In the genomic region with DNA sequence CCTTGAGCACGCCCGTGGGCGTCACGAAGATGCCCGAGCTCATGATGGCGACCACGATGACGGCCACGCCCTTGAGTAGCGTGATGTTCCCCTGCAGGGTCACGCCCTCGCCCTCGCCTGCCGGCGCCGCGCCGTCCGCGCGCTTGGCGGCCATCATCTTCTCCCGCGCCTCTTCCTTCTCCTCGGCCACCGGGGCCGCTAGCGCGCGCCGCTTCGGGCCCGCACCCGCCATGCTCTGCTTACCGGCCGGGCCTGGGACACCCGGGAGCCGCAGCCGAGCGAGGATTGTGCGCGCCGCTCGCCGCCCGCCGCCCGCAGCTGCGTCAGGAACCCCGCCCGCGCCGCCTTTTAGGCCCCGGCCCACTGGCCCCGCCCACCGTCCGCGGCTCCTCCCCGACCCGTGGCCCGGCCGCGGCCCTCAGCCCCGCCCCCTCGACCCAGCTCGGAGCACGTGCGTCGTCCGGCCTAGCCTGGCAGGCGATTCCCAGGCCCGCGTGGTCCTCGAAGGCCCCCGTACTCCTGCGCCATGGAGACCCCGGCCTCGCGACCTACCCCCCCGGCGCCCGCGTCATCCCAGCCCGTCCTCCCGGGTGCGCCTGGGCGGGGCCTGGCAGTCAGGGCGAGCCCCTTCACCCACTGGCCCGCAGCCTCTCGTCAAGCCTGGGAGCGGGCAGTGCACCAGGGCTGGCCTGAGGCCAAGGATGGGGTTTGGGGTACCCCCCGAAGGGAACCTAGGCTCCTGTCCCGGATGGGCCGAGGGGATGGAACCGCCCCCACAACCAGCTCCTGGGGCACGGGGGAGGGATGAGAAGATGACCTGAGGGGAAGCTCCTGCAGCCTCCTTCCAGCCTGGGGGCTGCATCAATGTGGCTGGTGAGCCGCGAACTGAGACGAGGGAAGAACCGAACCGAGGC, we compare ENCODE assay signal across 8 cellular contexts.
DNase-seq lines count a peak whose midpoint lies in the region; ATAC-seq, FAIRE-seq and TF ChIP-seq lines count a peak whose summit lies in the region.
"Not testable (repeated sequence)": the region's sequence is repeated elsewhere in the genome, so short reads cannot be mapped to it uniquely, and the experiment has no call there.

No MANE protein-coding gene starts in this region.

- WGBS in small intestine, 3 donors: 4 to 8% (median 7%) methylated on average over 86 to 97 of the region's 101 CpGs

- not testable (repeated sequence) for TF ChIP-seq CTCF in AG04449 (IDR thresholded peaks at IDR 0.05; ENCODE audit: insufficient read depth, low read length, missing control alignments); WERI-Rb-1 (IDR thresholded peaks at IDR 0.05; ENCODE audit: low read depth, low read length); breast epithelium (IDR thresholded peaks at IDR 0.05)

- not testable (repeated sequence) for H3K36me3 ChIP-seq in WERI-Rb-1; breast epithelium; small intestine (ENCODE audit: control insufficient read depth in 2 of 2, insufficient read depth in 2 of 2, low read length in 2 of 2)

- ATAC-seq in GM18873 (IDR thresholded peaks at IDR 0.05; ENCODE audit: low FRiP score, unreplicated experiment): peak; percentile 55
- ATAC-seq in HG03108 (IDR thresholded peaks at IDR 0.05; ENCODE audit: unreplicated experiment): peak; percentile 45

- POLR2A ChIA-PET in AG04449 (lab: Yijun Ruan, JAX): interaction anchor here (0.5 to 1.3 kb wide), 6 partner anchors 10 to 1173 kb away, joined by 3 to 6 read pairs (median 4); no protein-coding TSS in a partner anchor

- not testable (repeated sequence) for FAIRE-seq in small intestine (lab: Jason Lieb, UNC)

- not testable (repeated sequence) for DNase-seq in AG04449 (ENCODE audit: low read depth, low spot score)
- peak; percentile 99 for DNase-seq in NCI-H2196 (lab: John Stamatoyannopoulos, UW; ENCODE audit: unreplicated experiment)
- peak; percentile 98 for DNase-seq in WERI-Rb-1
- peak; percentile 85 to 97 for DNase-seq in breast epithelium (ENCODE audit: low spot score in 2 of 2)
- DNase-seq in iPS-NIHi11 (ENCODE audit: low spot score): peak; percentile 90
- DNase-seq in small intestine: peak; percentile 91

- CTCF ChIA-PET in AG04449 (lab: Yijun Ruan, JAX): not testable (repeated sequence)

- not testable (repeated sequence) for H3K27me3 ChIP-seq in WERI-Rb-1 (ENCODE audit: insufficient read depth, low read depth, severe bottlenecking); breast epithelium; small intestine (ENCODE audit: control insufficient read depth in 2 of 2, insufficient read depth in 2 of 2, low read length in 2 of 2)

- not testable (repeated sequence) for H3K9me3 ChIP-seq in WERI-Rb-1 (ENCODE audit: severe bottlenecking); breast epithelium; small intestine (ENCODE audit: control insufficient read depth, low read depth)

- peak overlapping the region; percentile 83 for H3K27ac ChIP-seq in WERI-Rb-1
- H3K27ac ChIP-seq in breast epithelium: peak overlapping the region; percentile 83 to 96
- peak overlapping the region; percentile 92 to 93 for H3K27ac ChIP-seq in small intestine (ENCODE audit: low read depth in 1 of 2, low read length in 1 of 2)

- intact Hi-C loops in breast epithelium (cut with DNase I; ENCODE audit: low total_unique reads): not testable (repeated sequence)

- H3K4me3 ChIP-seq in AG04449 (ENCODE audit: low read depth, low read length) (peak overlapping the region; percentile 75), WERI-Rb-1 (ENCODE audit: low read depth, low read length) (peak overlapping the region; percentile 59), breast epithelium (peak overlapping the region; percentile 59 to 86 (median 61)), small intestine (ENCODE audit: low read depth in 1 of 2, low read length in 2 of 2) (peak overlapping the region; percentile 77 to 88)

- not testable (repeated sequence) for H3K4me1 ChIP-seq in breast epithelium; small intestine (ENCODE audit: control insufficient read depth in 2 of 2, insufficient read depth in 1 of 2, low read depth in 1 of 2, low read length in 1 of 2)

- not testable (repeated sequence) for TF ChIP-seq POLR2A in breast epithelium (IDR thresholded peaks at IDR 0.05)
